Comparison of ENCODE assay signal across 1 cellular context in the genomic region with DNA sequence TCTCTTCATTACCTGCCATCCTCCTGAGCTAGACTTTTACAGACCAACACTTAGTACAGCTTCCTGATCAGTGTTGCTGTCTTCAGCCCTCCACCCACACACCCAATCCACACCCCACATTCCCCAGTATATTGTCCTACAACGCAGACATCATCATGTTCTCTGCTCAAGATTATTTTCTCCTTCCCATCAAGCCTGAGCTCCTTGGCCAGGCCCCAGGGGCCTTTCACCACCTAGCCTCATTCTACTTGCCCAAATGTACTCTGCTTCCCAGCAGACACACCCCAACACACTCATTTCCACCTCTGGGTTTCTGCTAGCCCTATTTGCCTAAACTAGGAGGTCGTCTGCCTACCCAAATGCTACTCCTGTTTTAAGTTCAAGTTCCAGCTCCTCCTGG.
TF ChIP-seq lines count a peak whose summit lies in the region.

No MANE protein-coding gene starts in this region.

TF ChIP-seq in HCT116, 20 proteins besides CTCF, POLR2A, EP300 and RAD21 (continued from another document):
- TF ChIP-seq, protein P1, sequence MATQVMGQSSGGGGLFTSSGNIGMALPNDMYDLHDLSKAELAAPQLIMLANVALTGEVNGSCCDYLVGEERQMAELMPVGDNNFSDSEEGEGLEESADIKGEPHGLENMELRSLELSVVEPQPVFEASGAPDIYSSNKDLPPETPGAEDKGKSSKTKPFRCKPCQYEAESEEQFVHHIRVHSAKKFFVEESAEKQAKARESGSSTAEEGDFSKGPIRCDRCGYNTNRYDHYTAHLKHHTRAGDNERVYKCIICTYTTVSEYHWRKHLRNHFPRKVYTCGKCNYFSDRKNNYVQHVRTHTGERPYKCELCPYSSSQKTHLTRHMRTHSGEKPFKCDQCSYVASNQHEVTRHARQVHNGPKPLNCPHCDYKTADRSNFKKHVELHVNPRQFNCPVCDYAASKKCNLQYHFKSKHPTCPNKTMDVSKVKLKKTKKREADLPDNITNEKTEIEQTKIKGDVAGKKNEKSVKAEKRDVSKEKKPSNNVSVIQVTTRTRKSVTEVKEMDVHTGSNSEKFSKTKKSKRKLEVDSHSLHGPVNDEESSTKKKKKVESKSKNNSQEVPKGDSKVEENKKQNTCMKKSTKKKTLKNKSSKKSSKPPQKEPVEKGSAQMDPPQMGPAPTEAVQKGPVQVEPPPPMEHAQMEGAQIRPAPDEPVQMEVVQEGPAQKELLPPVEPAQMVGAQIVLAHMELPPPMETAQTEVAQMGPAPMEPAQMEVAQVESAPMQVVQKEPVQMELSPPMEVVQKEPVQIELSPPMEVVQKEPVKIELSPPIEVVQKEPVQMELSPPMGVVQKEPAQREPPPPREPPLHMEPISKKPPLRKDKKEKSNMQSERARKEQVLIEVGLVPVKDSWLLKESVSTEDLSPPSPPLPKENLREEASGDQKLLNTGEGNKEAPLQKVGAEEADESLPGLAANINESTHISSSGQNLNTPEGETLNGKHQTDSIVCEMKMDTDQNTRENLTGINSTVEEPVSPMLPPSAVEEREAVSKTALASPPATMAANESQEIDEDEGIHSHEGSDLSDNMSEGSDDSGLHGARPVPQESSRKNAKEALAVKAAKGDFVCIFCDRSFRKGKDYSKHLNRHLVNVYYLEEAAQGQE (IDR thresholded peaks at IDR 0.05; ENCODE audit: low read depth): no peak
- TF ChIP-seq TCF7L2 (IDR thresholded peaks at IDR 0.05; ENCODE audit: borderline replicate concordance, extremely low read depth, insufficient read depth, insufficient read length) (no peak), POLR2AphosphoS5 (IDR thresholded peaks at IDR 0.05; ENCODE audit: low read depth, low read length) (no peak), EZH2phosphoT487 (IDR thresholded peaks at IDR 0.05; ENCODE audit: borderline replicate concordance) (no peak), CEBPB (IDR thresholded peaks at IDR 0.05; ENCODE audit: low read depth) (no peak), SIN3A (IDR thresholded peaks at IDR 0.05; ENCODE audit: low read depth) (no peak)
